In the genomic region with DNA sequence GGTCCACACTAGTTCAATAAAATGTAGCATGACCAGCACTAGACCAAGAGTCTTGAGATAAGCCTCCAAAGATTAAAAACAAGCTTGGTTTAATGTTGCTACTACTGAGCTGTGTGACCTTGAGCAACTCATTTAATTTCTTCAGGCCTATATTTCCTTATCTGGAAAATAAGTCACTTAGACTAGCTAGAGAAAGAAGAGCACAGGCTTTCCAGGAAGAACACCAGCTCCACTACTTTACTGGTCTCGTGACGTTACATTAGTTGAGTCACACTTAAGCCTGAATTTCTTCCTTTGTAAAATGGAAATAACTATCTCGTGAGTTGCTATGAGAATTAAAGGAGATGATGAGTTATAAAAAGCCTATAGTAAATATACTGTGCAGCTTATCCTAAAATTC, we compare ENCODE assay signal across 12 cellular contexts. TPM values are rescaled to one million over a fixed set of nuclear protein-coding genes. Genes with fewer than 3 reads are reported as not detected.
DNase-seq lines count a peak whose midpoint lies in the region; ATAC-seq, FAIRE-seq and TF ChIP-seq lines count a peak whose summit lies in the region.
"Had no signal": no experiment of that assay in that cellular context is flagged by ENCODE, and none has a peak within 500 bp of the region (broad histone marks: within the 10 kb centered on the region; RNA-seq: fewer than 3 reads in every experiment).

No MANE protein-coding gene starts in this region.

- no peak overlapping the region for H3K4ac ChIP-seq in mesenchymal stem cell (ENCODE audit: low read depth in 1 of 2, low read length in 2 of 2)

- no peak overlapping the region for H3K14ac ChIP-seq in mesenchymal stem cell (ENCODE audit: low read length in 2 of 2)

- H3K4me1 ChIP-seq in mesenchymal stem cell (ENCODE audit: control insufficient read depth, insufficient read depth, low read depth, low read length) (peaks cover 1% of the 10 kb centered on the region), upper lobe of right lung (peaks cover 46% of the 10 kb centered on the region)

- H3K27me3 ChIP-seq in bronchial epithelial cell (ENCODE audit: control insufficient read depth, insufficient read depth, low read length) (no peaks in the 10 kb centered on the region), mesenchymal stem cell (ENCODE audit: control insufficient read depth in 1 of 2, insufficient read depth in 1 of 2, low read length in 2 of 2) (no peaks in the 10 kb centered on the region), upper lobe of right lung (no peaks in the 10 kb centered on the region)

- no peaks in the 10 kb centered on the region for H3K9me3 ChIP-seq in mesenchymal stem cell (ENCODE audit: control insufficient read depth, low read length)
- H3K9me3 ChIP-seq in upper lobe of right lung: no peaks in the 10 kb centered on the region

- no peak overlapping the region for H2BK5ac ChIP-seq in mesenchymal stem cell (ENCODE audit: low read depth, low read length, poor library complexity, severe bottlenecking)

- H2AFZ ChIP-seq in mesenchymal stem cell (ENCODE audit: low read depth, low read length): no peak overlapping the region

- H3K36me3 Mint-ChIP-seq in activated T-cell treated with anti-CD3 and anti-CD28 coated beads, Interleukin-2, amount 50 U/mL, for 72 hours (ENCODE audit: insufficient read depth in 2 of 2): peaks cover 10 to 36% of the 10 kb centered on the region in 2 donors

- peak overlapping the region in 1 of 2 donors; percentile 65 for H3K4me3 Mint-ChIP-seq in activated T-cell treated with anti-CD3 and anti-CD28 coated beads, Interleukin-2, amount 50 U/mL, for 72 hours

- intact Hi-C loops in upper lobe of right lung (cut with DNase I): no loop called here

- DNase-seq in activated T-cell treated with anti-CD3 and anti-CD28 coated beads, Interleukin-2, amount 50 U/mL, for 72 hours: no peak
- DNase-seq in activated T-cell treated with anti-CD3 and anti-CD28 coated beads for 4 hours (no peak), bronchial epithelial cell (ENCODE audit: low read depth) (peak; percentile 67), mesenchymal stem cell (peak; percentile 79), upper lobe of right lung (no peak), NCI-H2196 (lab: John Stamatoyannopoulos, UW; ENCODE audit: unreplicated experiment) (no peak), SIG-M5 treated with dmso at 0.1 percent for 504 hours (lab: John Stamatoyannopoulos, UW; ENCODE audit: unreplicated experiment) (no peak), NCI-H510A treated with DMSO at 0.1 percent for 48 hours (lab: John Stamatoyannopoulos, UW) (no peak)
- DNase-seq: effector memory CD8-positive, alpha-beta T cell; NCI-H1092 had no signal

- peak overlapping the region; percentile 62 for H3K9ac ChIP-seq in mesenchymal stem cell (ENCODE audit: low read length)

- peak overlapping the region; percentile 55 for H3K27ac Mint-ChIP-seq in activated T-cell treated with anti-CD3 and anti-CD28 coated beads, Interleukin-2, amount 50 U/mL, for 72 hours

- no peak overlapping the region for H2BK120ac ChIP-seq in mesenchymal stem cell (ENCODE audit: low read depth, low read length)

- H3K36me3 ChIP-seq in bronchial epithelial cell (ENCODE audit: control insufficient read depth, insufficient read depth, low read length) (peaks cover 7% of the 10 kb centered on the region), mesenchymal stem cell (ENCODE audit: control insufficient read depth in 1 of 2, insufficient read depth in 2 of 2, low read depth in 1 of 2, low read length in 2 of 2) (peaks cover 15 to 55% of the 10 kb centered on the region in 2 experiments), upper lobe of right lung (peaks cover 51% of the 10 kb centered on the region)

- WGBS in mesenchymal stem cell: no CpG with 5 or more reads among the region's 3 CpGs

- no peak overlapping the region for H4K91ac ChIP-seq in mesenchymal stem cell (ENCODE audit: low read length)

- no peak overlapping the region for H2BK12ac ChIP-seq in mesenchymal stem cell (ENCODE audit: low read length in 2 of 2)

- ATAC-seq in activated T-cell treated with anti-CD3 and anti-CD28 coated beads, Interleukin-2, amount 50 U/mL, for 72 hours (replicated peaks in 1 of 2): no peak
- ATAC-seq in upper lobe of right lung: peak; percentile 36
- ATAC-seq: effector memory CD8-positive, alpha-beta T cell; HCT116 had no signal

- no peak overlapping the region for H4K8ac ChIP-seq in mesenchymal stem cell (ENCODE audit: low read length)

- H3K27ac ChIP-seq in mesenchymal stem cell (ENCODE audit: low read length, poor library complexity, severe bottlenecking) (peak overlapping the region; percentile 94), upper lobe of right lung (peak overlapping the region; percentile 14)

- H3K23ac ChIP-seq in mesenchymal stem cell (ENCODE audit: low read length in 2 of 2): no peak overlapping the region

- H3K18ac ChIP-seq in mesenchymal stem cell (ENCODE audit: low read depth in 1 of 2, low read length in 2 of 2): no peak overlapping the region

- no peak for TF ChIP-seq CTCF in bronchial epithelial cell (IDR thresholded peaks at IDR 0.05; ENCODE audit: insufficient read depth, low read length, severe bottlenecking)
- TF ChIP-seq CTCF in upper lobe of right lung (IDR thresholded peaks at IDR 0.05): no peak

- H2BK15ac ChIP-seq in mesenchymal stem cell (ENCODE audit: low read depth, poor library complexity, severe bottlenecking): no peak overlapping the region

- H3K79me1 ChIP-seq in mesenchymal stem cell (replicated peaks; ENCODE audit: low read length, poor library complexity, severe bottlenecking): peaks cover 6% of the 10 kb centered on the region

- no peaks in the 10 kb centered on the region for H3K9me3 Mint-ChIP-seq in activated T-cell treated with anti-CD3 and anti-CD28 coated beads, Interleukin-2, amount 50 U/mL, for 72 hours
- H3K9me3 Mint-ChIP-seq: effector memory CD8-positive, alpha-beta T cell had no signal

- H3K27me3 Mint-ChIP-seq in activated T-cell treated with anti-CD3 and anti-CD28 coated beads, Interleukin-2, amount 50 U/mL, for 72 hours (ENCODE audit: low read depth): no peaks in the 10 kb centered on the region
- H3K27me3 Mint-ChIP-seq: effector memory CD8-positive, alpha-beta T cell had no signal

- H3K4me2 ChIP-seq in mesenchymal stem cell (ENCODE audit: low read length, poor library complexity, severe bottlenecking): no peak overlapping the region

- no peak for FAIRE-seq in bronchial epithelial cell (lab: Jason Lieb, UNC)
- FAIRE-seq: urothelium cell line had no signal

- H2AK5ac ChIP-seq in mesenchymal stem cell (ENCODE audit: low read length, severe bottlenecking): no peak overlapping the region

- H3K4me1 Mint-ChIP-seq in activated T-cell treated with anti-CD3 and anti-CD28 coated beads, Interleukin-2, amount 50 U/mL, for 72 hours (ENCODE audit: low read depth): peaks cover 61% of the 10 kb centered on the region

- no peak overlapping the region for H3K4me3 ChIP-seq in bronchial epithelial cell (ENCODE audit: low read depth, low read length)
- peak overlapping the region in 1 of 2 experiments; percentile 39 for H3K4me3 ChIP-seq in mesenchymal stem cell (ENCODE audit: insufficient read depth in 1 of 2, low read depth in 1 of 2, low read length in 2 of 2)
- no peak overlapping the region for H3K4me3 ChIP-seq in upper lobe of right lung

RNA-seq across cellular contexts. Expression of gene HELZ, which starts 5.4 kb away (rescaled TPM):
- 10 to 100 TPM; 51.3 to 52.0 TPM for total RNA-seq in activated T-cell treated with anti-CD3 and anti-CD28 coated beads, Interleukin-2, amount 50 U/mL, for 72 hours
- total RNA-seq in bronchial epithelial cell (35.7 and 51.1 TPM in 2 replicates), upper lobe of right lung (72.5 TPM)
- polyA plus RNA-seq in mesenchymal stem cell (2013, experiment 1 of 2): 12.8 TPM
- polyA plus RNA-seq in mesenchymal stem cell (2013, experiment 2 of 2): 12.1 TPM

Comparison
In these comparisons a context has a peak if more than half of its experiments do, and no peak if none do; other contexts are left out.
1. DNase-seq: peak in bronchial epithelial cell (single experiment) and mesenchymal stem cell (single experiment); none in activated T-cell treated with anti-CD3 and anti-CD28 coated beads, Interleukin-2, amount 50 U/mL, for 72 hours (0 of 2), activated T-cell treated with anti-CD3 and anti-CD28 coated beads for 4 hours (single experiment), upper lobe of right lung (single experiment), NCI-H2196 (single experiment), SIG-M5 treated with dmso at 0.1 percent for 504 hours (single experiment) and NCI-H510A treated with DMSO at 0.1 percent for 48 hours (single experiment).